Comparison of ENCODE assay signal across 10 cellular contexts in genomic region chr16:85169333-85170065, GRCh38. TPM values are rescaled to one million over a fixed set of nuclear protein-coding genes. Genes with fewer than 3 reads are reported as not detected.
DNase-seq lines count a peak whose midpoint lies in the region; ATAC-seq, FAIRE-seq and TF ChIP-seq lines count a peak whose summit lies in the region.
"Had no signal": no experiment of that assay in that cellular context is flagged by ENCODE, and none has a peak within 500 bp of the region (broad histone marks: within the 10 kb centered on the region; RNA-seq: fewer than 3 reads in every experiment).

No MANE protein-coding gene starts in this region.

- no peaks in the 10 kb centered on the region for H3K36me3 ChIP-seq in SK-N-SH (replicated peaks in 1 of 2; ENCODE audit: control insufficient read depth in 1 of 2, insufficient read depth in 2 of 2, low read length in 1 of 2)
- H3K36me3 ChIP-seq in kidney (ENCODE audit: control insufficient read depth in 1 of 2, insufficient read depth in 2 of 2, low read length in 2 of 2), result no peaks in the 10 kb centered on the region
- H3K36me3 ChIP-seq: neutrophil had no signal

- no peak for TF ChIP-seq EP300 in SK-N-SH (IDR thresholded peaks at IDR 0.05; ENCODE audit: borderline replicate concordance in 1 of 2, low read depth in 1 of 2, low read length in 1 of 2)

- no peaks in the 10 kb centered on the region for H3K9me2 ChIP-seq in SK-N-SH

- CTCF ChIA-PET in SK-N-SH (lab: Yijun Ruan, JAX), result interaction anchor here (0.7 to 7.7 kb wide), 8 partner anchors 10 to 148 kb away, joined by 3 to 122 read pairs (median 8); no protein-coding TSS in a partner anchor

- no peaks in the 10 kb centered on the region for H4K20me1 ChIP-seq in SK-N-SH (ENCODE audit: insufficient read depth)

- H3K4me2 ChIP-seq in SK-N-SH, result peak overlapping the region; percentile 93; the same call in 1 of the 2 replicates

- FAIRE-seq in kidney (lab: Jason Lieb, UNC), result no peak

- H3K9me3 Mint-ChIP-seq in activated naive CD8-positive, alpha-beta T cell treated with anti-CD3 and anti-CD28 coated beads for 36 hours, result no peaks in the 10 kb centered on the region
- H3K9me3 Mint-ChIP-seq in type B pancreatic cell, result no peaks in the 10 kb centered on the region
- H3K9me3 Mint-ChIP-seq in stimulated activated naive B cell treated with anti-CD40 and anti-IgM and Interleukin-4, amounts not matched to agents 10 μg/mL and 1 μg/mL and 100 μg/mL, for 72 hours, result no peaks in the 10 kb centered on the region

- H3K27me3 Mint-ChIP-seq in activated naive CD8-positive, alpha-beta T cell treated with anti-CD3 and anti-CD28 coated beads for 36 hours, result peaks cover 60% of the 10 kb centered on the region
- H3K27me3 Mint-ChIP-seq in type B pancreatic cell, result peaks cover 33% of the 10 kb centered on the region
- H3K27me3 Mint-ChIP-seq in stimulated activated naive B cell treated with anti-CD40 and anti-IgM and Interleukin-4, amounts not matched to agents 10 μg/mL and 1 μg/mL and 100 μg/mL, for 72 hours, result peaks cover 63 to 82% of the 10 kb centered on the region in 2 donors

- peak overlapping the region; percentile 49 to 58; a peak in 3 of 4 replicates for H3K4me3 ChIP-seq in SK-N-SH (ENCODE audit: low read depth in 2 of 2, low read length in 1 of 2)
- H3K4me3 ChIP-seq in kidney (ENCODE audit: low read length in 2 of 2), result peak overlapping the region in 1 of 2 donors; percentile 39

- H2AFZ ChIP-seq in SK-N-SH (ENCODE audit: low read depth), result no peak overlapping the region

- H3F3A ChIP-seq in SK-N-SH (replicated peaks; ENCODE audit: insufficient read depth), result peaks cover 25% of the 10 kb centered on the region

- WGBS in SK-N-SH (ENCODE audit: low lambda C conversion rate), result no CpG with 5 or more reads among the region's 125 CpGs

- no peaks in the 10 kb centered on the region for H3K27me3 ChIP-seq in SK-N-SH (ENCODE audit: insufficient read depth)

- TF ChIP-seq CTCF in SK-N-SH (IDR thresholded peaks at IDR 0.05), result no peak
- no peak for TF ChIP-seq CTCF in kidney (IDR thresholded peaks at IDR 0.05; ENCODE audit: borderline replicate concordance, extremely low read depth, insufficient read depth)
- TF ChIP-seq CTCF in type B pancreatic cell (conservative IDR thresholded peaks at IDR 0.05), result no peak

- peak overlapping the region in 1 of 2 experiments; percentile 64; a peak in 2 of 4 replicates for H3K27ac ChIP-seq in SK-N-SH (ENCODE audit: low read depth in 2 of 2, low read length in 1 of 2)
- no peak overlapping the region for H3K27ac ChIP-seq in kidney (ENCODE audit: low read depth in 2 of 2, low read length in 2 of 2)
- H3K27ac ChIP-seq: neutrophil had no signal

- no peaks in the 10 kb centered on the region for H3K9me3 ChIP-seq in SK-N-SH
- no peaks in the 10 kb centered on the region for H3K9me3 ChIP-seq in kidney (ENCODE audit: control insufficient read depth in 1 of 2, low read length in 2 of 2)
- H3K9me3 ChIP-seq: neutrophil had no signal

- peaks cover 17 to 58% of the 10 kb centered on the region in 2 experiments for H3K4me1 ChIP-seq in SK-N-SH (ENCODE audit: control insufficient read depth in 1 of 2, insufficient read depth in 2 of 2, low read depth in 1 of 2, low read length in 1 of 2)
- H3K4me1 ChIP-seq in kidney (ENCODE audit: control insufficient read depth in 1 of 2, insufficient read depth in 1 of 2, low read depth in 1 of 2, low read length in 2 of 2), result peaks cover 32 to 57% of the 10 kb centered on the region in 2 donors

- no peaks in the 10 kb centered on the region for H3K36me3 Mint-ChIP-seq in activated naive CD8-positive, alpha-beta T cell treated with anti-CD3 and anti-CD28 coated beads for 36 hours
- peaks cover 12% of the 10 kb centered on the region for H3K36me3 Mint-ChIP-seq in type B pancreatic cell
- H3K36me3 Mint-ChIP-seq in stimulated activated naive B cell treated with anti-CD40 and anti-IgM and Interleukin-4, amounts not matched to agents 10 μg/mL and 1 μg/mL and 100 μg/mL, for 72 hours, result peaks cover 0 to 1% of the 10 kb centered on the region in 2 donors

- peaks cover 4% of the 10 kb centered on the region for H3K4me1 Mint-ChIP-seq in activated naive CD8-positive, alpha-beta T cell treated with anti-CD3 and anti-CD28 coated beads for 36 hours
- H3K4me1 Mint-ChIP-seq in type B pancreatic cell (ENCODE audit: unreplicated experiment), result peaks cover 57% of the 10 kb centered on the region
- H3K4me1 Mint-ChIP-seq in stimulated activated naive B cell treated with anti-CD40 and anti-IgM and Interleukin-4, amounts not matched to agents 10 μg/mL and 1 μg/mL and 100 μg/mL, for 72 hours, result peaks cover 0 to 2% of the 10 kb centered on the region in 2 donors

- intact Hi-C loops in kidney (cut with DNase I), result no loop called here

- DNase-seq in SK-N-SH (peak; percentile 70), kidney (peak; percentile 78), type B pancreatic cell (ENCODE audit: extremely low spot score, unreplicated experiment) (no peak), ecto neural progenitor cell (ENCODE audit: low spot score) (no peak)
- DNase-seq in activated naive CD8-positive, alpha-beta T cell treated with anti-CD3 and anti-CD28 coated beads for 36 hours, result peak; percentile 30
- DNase-seq in stimulated activated naive B cell treated with anti-CD40 and anti-IgM and Interleukin-4, amounts not matched to agents 10 μg/mL and 1 μg/mL and 100 μg/mL, for 72 hours, result no peak
- DNase-seq: DND-41 had no signal

- no peak overlapping the region for H3K4me3 Mint-ChIP-seq in activated naive CD8-positive, alpha-beta T cell treated with anti-CD3 and anti-CD28 coated beads for 36 hours
- H3K4me3 Mint-ChIP-seq in type B pancreatic cell, result peak overlapping the region; percentile 28
- no peak overlapping the region for H3K4me3 Mint-ChIP-seq in stimulated activated naive B cell treated with anti-CD40 and anti-IgM and Interleukin-4, amounts not matched to agents 10 μg/mL and 1 μg/mL and 100 μg/mL, for 72 hours

- H3K9ac ChIP-seq in SK-N-SH (no peak overlapping the region), kidney (ENCODE audit: low read length in 2 of 2) (no peak overlapping the region)

- POLR2A ChIA-PET in SK-N-SH (lab: Yijun Ruan, JAX), result interaction anchor here (0.6 to 1.0 kb wide), 3 partner anchors 11 to 50 kb away, joined by 3 to 4 read pairs (median 3); no protein-coding TSS in a partner anchor

- ATAC-seq in SK-N-SH treated with all-trans-retinoic acid at 6 μM for 48 hours, result no peak
- ATAC-seq in stimulated activated naive B cell treated with anti-CD40 and anti-IgM and Interleukin-4, amounts not matched to agents 10 μg/mL and 1 μg/mL and 100 μg/mL, for 72 hours (replicated peaks), result no peak
- no peak for ATAC-seq in GM18909 (IDR thresholded peaks at IDR 0.05; ENCODE audit: poor library complexity, unreplicated experiment)

- peaks cover 38% of the 10 kb centered on the region; the same call in 1 of the 2 replicates for H3K79me2 ChIP-seq in SK-N-SH (ENCODE audit: insufficient read depth)

- H3K27ac Mint-ChIP-seq in activated naive CD8-positive, alpha-beta T cell treated with anti-CD3 and anti-CD28 coated beads for 36 hours, result no peak overlapping the region
- H3K27ac Mint-ChIP-seq in type B pancreatic cell, result no peak overlapping the region
- H3K27ac Mint-ChIP-seq in stimulated activated naive B cell treated with anti-CD40 and anti-IgM and Interleukin-4, amounts not matched to agents 10 μg/mL and 1 μg/mL and 100 μg/mL, for 72 hours, result no peak overlapping the region

- no peak for TF ChIP-seq RAD21 in SK-N-SH (IDR thresholded peaks at IDR 0.05; ENCODE audit: low read length)

TF ChIP-seq in SK-N-SH, 30 proteins besides CTCF, POLR2A, EP300 and RAD21 (continues in another document):
- TF ChIP-seq FOXM1 (IDR thresholded peaks at IDR 0.05; ENCODE audit: low read depth) (no peak), TAF1 (IDR thresholded peaks at IDR 0.05; ENCODE audit: borderline replicate concordance, low read depth, low read length) (no peak), YY1 (IDR thresholded peaks at IDR 0.05; ENCODE audit: low read depth) (no peak)

TF ChIP-seq in SK-N-SH treated with all-trans-retinoic acid at 6 μM for 48 hours, 23 proteins besides CTCF, POLR2A, EP300 and RAD21:
- TF ChIP-seq ARNTL (CRISPR knock-in tag; IDR thresholded peaks at IDR 0.05; ENCODE audit: borderline replicate concordance, low read depth) (no peak), RARB (CRISPR knock-in tag; IDR thresholded peaks at IDR 0.05) (no peak), CSDC2 (CRISPR knock-in tag; IDR thresholded peaks at IDR 0.05) (no peak), ZNF8 (CRISPR knock-in tag; IDR thresholded peaks at IDR 0.05) (no peak), OSR1 (CRISPR knock-in tag; IDR thresholded peaks at IDR 0.05) (no peak), ZFP30 (CRISPR knock-in tag; IDR thresholded peaks at IDR 0.05) (no peak), PPARA (CRISPR knock-in tag; IDR thresholded peaks at IDR 0.05; ENCODE audit: borderline replicate concordance) (no peak), PATZ1 (CRISPR knock-in tag; IDR thresholded peaks at IDR 0.05; ENCODE audit: borderline replicate concordance) (no peak), ZC3H10 (CRISPR knock-in tag; IDR thresholded peaks at IDR 0.05) (no peak), ZNF70 (CRISPR knock-in tag; IDR thresholded peaks at IDR 0.05) (no peak), ISL1 (CRISPR knock-in tag; IDR thresholded peaks at IDR 0.05) (no peak), TOX (CRISPR knock-in tag; IDR thresholded peaks at IDR 0.05; ENCODE audit: borderline replicate concordance) (no peak)

RNA-seq across cellular contexts. Expression of gene CIBAR2, which starts 57.2 kb away (rescaled TPM):
- 0.15 and 0.24 TPM in 2 replicates for polyA plus RNA-seq in SK-N-SH (2012; rRNA removed)
- 0.17 and 0.23 TPM in 2 replicates for polyA plus RNA-seq in SK-N-SH (2012; cell fraction: cytosol; rRNA removed)
- polyA plus RNA-seq in SK-N-SH (2012; cell fraction: nucleus; rRNA removed), result 0.39 and 0.51 TPM in 2 replicates
- not detected for total RNA-seq in activated naive CD8-positive, alpha-beta T cell treated with anti-CD3 and anti-CD28 coated beads for 36 hours
- total RNA-seq in kidney, result 1.6 TPM
- polyA plus RNA-seq in kidney (ENCODE audit: insufficient read depth, low read depth, low replicate concordance), result not detected
- 1.3 and 4.9 TPM in 2 replicates for total RNA-seq in type B pancreatic cell (ENCODE audit: low replicate concordance)

Comparison
In these comparisons a context has a peak if more than half of its experiments do, and no peak if none do; other contexts are left out.
1. DNase-seq: peak in SK-N-SH (single experiment), activated naive CD8-positive, alpha-beta T cell treated with anti-CD3 and anti-CD28 coated beads for 36 hours (single experiment) and kidney (single experiment); none in type B pancreatic cell (single experiment), stimulated activated naive B cell treated with anti-CD40 and anti-IgM and Interleukin-4, amounts not matched to agents 10 μg/mL and 1 μg/mL and 100 μg/mL, for 72 hours (single experiment) and ecto neural progenitor cell (single experiment).